In genomic region chr5:60586307-60586901, GRCh38 we compare ENCODE assay signal across 8 cellular contexts.
DNase-seq lines count a peak whose midpoint lies in the region; ATAC-seq and TF ChIP-seq lines count a peak whose summit lies in the region.

No MANE protein-coding gene starts in this region.

- H3K36me3 ChIP-seq in prostate gland, result no peaks in the 10 kb centered on the region
- H3K36me3 ChIP-seq in naive thymus-derived CD4-positive, alpha-beta T cell (ENCODE audit: control insufficient read depth in 2 of 3, insufficient read depth in 3 of 3, low read length in 3 of 3), result no peaks in the 10 kb centered on the region

- H3K36me3 Mint-ChIP-seq in activated CD4-positive, alpha-beta T cell treated with anti-CD3 and anti-CD28 coated beads for 36 hours (ENCODE audit: low read depth), result no peaks in the 10 kb centered on the region
- H3K36me3 Mint-ChIP-seq in naive thymus-derived CD4-positive, alpha-beta T cell, result peaks cover 0 to 2% (median 0%) of the 10 kb centered on the region in 5 donors

- H3K27me3 ChIP-seq in dorsolateral prefrontal cortex, result no peaks in the 10 kb centered on the region
- no peaks in the 10 kb centered on the region for H3K27me3 ChIP-seq in prostate gland (replicated peaks; ENCODE audit: insufficient read depth)
- no peaks in the 10 kb centered on the region for H3K27me3 ChIP-seq in naive thymus-derived CD4-positive, alpha-beta T cell (ENCODE audit: control insufficient read depth in 2 of 2, insufficient read depth in 2 of 2, low read length in 2 of 2)

- H3K4me3 ChIP-seq in dorsolateral prefrontal cortex (no peak overlapping the region), prostate gland (no peak overlapping the region)
- no peak overlapping the region for H3K4me3 ChIP-seq in naive thymus-derived CD4-positive, alpha-beta T cell (ENCODE audit: low read length)

- intact Hi-C loops in dorsolateral prefrontal cortex (cut with DNase I) (loop anchor here (5.0 to 10.0 kb wide), 4 partner anchors 92 to 774 kb away; no protein-coding TSS in a partner anchor), prostate gland (cut with DNase I) (loop anchor here (2.0 kb wide), 1 partner anchor 776 kb away; no protein-coding TSS in a partner anchor)
- intact Hi-C loops in activated CD4-positive, alpha-beta T cell treated with anti-CD3 and anti-CD28 coated beads for 36 hours (cut with DNase I, micrococcal nuclease), result loop anchor here in 1 of 2 experiments (5.0 kb wide), 1 partner anchor 774 kb away; no protein-coding TSS in a partner anchor
- intact Hi-C loops in naive thymus-derived CD4-positive, alpha-beta T cell (cut with micrococcal nuclease), result no loop called here

- WGBS in prostate gland, result 88% methylated on average over 1 of the region's 1 CpG

- peak; percentile 32 for DNase-seq in M059J (ENCODE audit: low read depth)
- no peak for DNase-seq in dorsolateral prefrontal cortex
- no peak for DNase-seq in prostate gland (ENCODE audit: low spot score)
- DNase-seq in activated CD4-positive, alpha-beta T cell treated with anti-CD3 and anti-CD28 coated beads for 36 hours, result no peak
- DNase-seq in cerebellar nuclear complex (lab: John Stamatoyannopoulos, UW), result no peak
- DNase-seq in naive thymus-derived CD4-positive, alpha-beta T cell, result no peak

- TF ChIP-seq CTCF in GM12874 (IDR thresholded peaks at IDR 0.05; ENCODE audit: insufficient read depth, low read depth, low read length), result peak; percentile 7; the same call in 1 of the 2 replicates
- peak in 55 of 56 donors; percentile 27 to 84 (median 64) for TF ChIP-seq CTCF in dorsolateral prefrontal cortex (IDR thresholded peaks at IDR 0.05 in 54 of 56, conservative IDR thresholded peaks at IDR 0.05 in 2 of 56; ENCODE audit: low read depth in 1 of 56, partially characterized antibody in 56 of 56)
- TF ChIP-seq CTCF in prostate gland (IDR thresholded peaks at IDR 0.05), result peak in 3 of 4 experiments; percentile 39 to 71 (median 66)

- H3K4me1 ChIP-seq in prostate gland (replicated peaks), result peaks cover 3% of the 10 kb centered on the region
- no peaks in the 10 kb centered on the region for H3K4me1 ChIP-seq in naive thymus-derived CD4-positive, alpha-beta T cell (ENCODE audit: control insufficient read depth in 2 of 2, insufficient read depth in 2 of 2, low read length in 2 of 2)

- H3K9me3 ChIP-seq in prostate gland, result no peaks in the 10 kb centered on the region
- no peaks in the 10 kb centered on the region for H3K9me3 ChIP-seq in naive thymus-derived CD4-positive, alpha-beta T cell (ENCODE audit: control insufficient read depth in 2 of 3, low read length in 3 of 3)

- TF ChIP-seq POLR2A in prostate gland (IDR thresholded peaks at IDR 0.05), result no peak

- H3K27me3 Mint-ChIP-seq in activated CD4-positive, alpha-beta T cell treated with anti-CD3 and anti-CD28 coated beads for 36 hours, result no peaks in the 10 kb centered on the region
- H3K27me3 Mint-ChIP-seq in naive thymus-derived CD4-positive, alpha-beta T cell, result peaks cover 0 to 4% (median 0%) of the 10 kb centered on the region in 5 donors

- no peak for ATAC-seq in activated CD4-positive, alpha-beta T cell treated with anti-CD3 and anti-CD28 coated beads for 36 hours
- no peak for ATAC-seq in naive thymus-derived CD4-positive, alpha-beta T cell
- no peak for ATAC-seq in HG03469 (IDR thresholded peaks at IDR 0.05; ENCODE audit: unreplicated experiment)

- CTCF ChIA-PET in activated CD4-positive, alpha-beta T cell treated with anti-CD3 and anti-CD28 coated beads for 36 hours (lab: Charles Lee), result no interaction called here
- CTCF ChIA-PET in naive thymus-derived CD4-positive, alpha-beta T cell (lab: Charles Lee), result no interaction called here

- H3K27ac ChIP-seq in dorsolateral prefrontal cortex (no peak overlapping the region), prostate gland (no peak overlapping the region)
- H3K27ac ChIP-seq in naive thymus-derived CD4-positive, alpha-beta T cell (ENCODE audit: low read depth, low read length), result no peak overlapping the region

- H3K4me1 Mint-ChIP-seq in activated CD4-positive, alpha-beta T cell treated with anti-CD3 and anti-CD28 coated beads for 36 hours, result no peaks in the 10 kb centered on the region
- no peaks in the 10 kb centered on the region for H3K4me1 Mint-ChIP-seq in naive thymus-derived CD4-positive, alpha-beta T cell

- no peaks in the 10 kb centered on the region for H3K9me3 Mint-ChIP-seq in activated CD4-positive, alpha-beta T cell treated with anti-CD3 and anti-CD28 coated beads for 36 hours (ENCODE audit: low read depth)
- peaks cover 0 to 3% (median 0%) of the 10 kb centered on the region in 11 donors for H3K9me3 Mint-ChIP-seq in naive thymus-derived CD4-positive, alpha-beta T cell

- POLR2A ChIA-PET in activated CD4-positive, alpha-beta T cell treated with anti-CD3 and anti-CD28 coated beads for 36 hours (lab: Charles Lee), result no interaction called here
- POLR2A ChIA-PET in naive thymus-derived CD4-positive, alpha-beta T cell (lab: Charles Lee), result no interaction called here

- no peak overlapping the region for H3K4me3 Mint-ChIP-seq in activated CD4-positive, alpha-beta T cell treated with anti-CD3 and anti-CD28 coated beads for 36 hours
- no peak overlapping the region for H3K4me3 Mint-ChIP-seq in naive thymus-derived CD4-positive, alpha-beta T cell

- H3K27ac Mint-ChIP-seq in activated CD4-positive, alpha-beta T cell treated with anti-CD3 and anti-CD28 coated beads for 36 hours, result no peak overlapping the region
- no peak overlapping the region for H3K27ac Mint-ChIP-seq in naive thymus-derived CD4-positive, alpha-beta T cell

Comparison
In these comparisons a context has a peak if more than half of its experiments do, and no peak if none do; other contexts are left out.
1. CTCF ChIP-seq: peak in every context shown above with its lines; median percentile 66 in prostate gland; 64 in dorsolateral prefrontal cortex; 7 in GM12874.
2. intact Hi-C loops: an anchor here in dorsolateral prefrontal cortex (5.0 to 10.0 kb wide) and prostate gland (2.0 kb wide); none called in naive thymus-derived CD4-positive, alpha-beta T cell.